1 cellular context compared by ENCODE assay signal in genomic region chr19:14091086-14091884, GRCh38.
TF ChIP-seq lines count a peak whose summit lies in the region.

No MANE protein-coding gene starts in this region.

TF ChIP-seq in K562, 482 proteins besides CTCF, POLR2A, EP300 and RAD21 (continued from another document and continues in another):
- TF ChIP-seq ZBTB2 (IDR thresholded peaks at IDR 0.05) (peak; percentile 67; the same call in 1 of the 2 replicates), MYNN (IDR thresholded peaks at IDR 0.05) (no peak), MYNN (CRISPR knock-in tag; IDR thresholded peaks at IDR 0.05) (no peak), RFX5 (IDR thresholded peaks at IDR 0.05; ENCODE audit: low read depth, low read length) (no peak), KLF16 (IDR thresholded peaks at IDR 0.05) (no peak), SAFB (IDR thresholded peaks at IDR 0.05; ENCODE audit: borderline replicate concordance, low read depth, low read length) (no peak), PRDM10 (IDR thresholded peaks at IDR 0.05; ENCODE audit: partially characterized antibody) (no peak), CTCFL (IDR thresholded peaks at IDR 0.05; ENCODE audit: borderline replicate concordance, insufficient read depth, low read depth, low read length, poor library complexity, severe bottlenecking) (peak; percentile 15), ERF (CRISPR knock-in tag; IDR thresholded peaks at IDR 0.05) (0 out of 2 replicates have a peak, but pooled peaks have one; percentile 61), ZNF449 (CRISPR knock-in tag; IDR thresholded peaks at IDR 0.05) (no peak), SNIP1 (IDR thresholded peaks at IDR 0.05; ENCODE audit: low read depth) (no peak), PKNOX1 (IDR thresholded peaks at IDR 0.05) (no peak), PTTG1 (tag; IDR thresholded peaks at IDR 0.05; ENCODE audit: low read depth) (no peak), PHB2 (IDR thresholded peaks at IDR 0.05; ENCODE audit: low read depth) (no peak), TAF7 (tag; IDR thresholded peaks at IDR 0.05) (no peak)
- TF ChIP-seq, protein P1, sequence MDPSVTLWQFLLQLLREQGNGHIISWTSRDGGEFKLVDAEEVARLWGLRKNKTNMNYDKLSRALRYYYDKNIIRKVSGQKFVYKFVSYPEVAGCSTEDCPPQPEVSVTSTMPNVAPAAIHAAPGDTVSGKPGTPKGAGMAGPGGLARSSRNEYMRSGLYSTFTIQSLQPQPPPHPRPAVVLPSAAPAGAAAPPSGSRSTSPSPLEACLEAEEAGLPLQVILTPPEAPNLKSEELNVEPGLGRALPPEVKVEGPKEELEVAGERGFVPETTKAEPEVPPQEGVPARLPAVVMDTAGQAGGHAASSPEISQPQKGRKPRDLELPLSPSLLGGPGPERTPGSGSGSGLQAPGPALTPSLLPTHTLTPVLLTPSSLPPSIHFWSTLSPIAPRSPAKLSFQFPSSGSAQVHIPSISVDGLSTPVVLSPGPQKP (CRISPR knock-in tag; IDR thresholded peaks at IDR 0.05) = no peak
- TF ChIP-seq, protein P2, sequence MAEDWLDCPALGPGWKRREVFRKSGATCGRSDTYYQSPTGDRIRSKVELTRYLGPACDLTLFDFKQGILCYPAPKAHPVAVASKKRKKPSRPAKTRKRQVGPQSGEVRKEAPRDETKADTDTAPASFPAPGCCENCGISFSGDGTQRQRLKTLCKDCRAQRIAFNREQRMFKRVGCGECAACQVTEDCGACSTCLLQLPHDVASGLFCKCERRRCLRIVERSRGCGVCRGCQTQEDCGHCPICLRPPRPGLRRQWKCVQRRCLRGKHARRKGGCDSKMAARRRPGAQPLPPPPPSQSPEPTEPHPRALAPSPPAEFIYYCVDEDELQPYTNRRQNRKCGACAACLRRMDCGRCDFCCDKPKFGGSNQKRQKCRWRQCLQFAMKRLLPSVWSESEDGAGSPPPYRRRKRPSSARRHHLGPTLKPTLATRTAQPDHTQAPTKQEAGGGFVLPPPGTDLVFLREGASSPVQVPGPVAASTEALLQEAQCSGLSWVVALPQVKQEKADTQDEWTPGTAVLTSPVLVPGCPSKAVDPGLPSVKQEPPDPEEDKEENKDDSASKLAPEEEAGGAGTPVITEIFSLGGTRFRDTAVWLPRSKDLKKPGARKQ (CRISPR knock-in tag; IDR thresholded peaks at IDR 0.05) = no peak
- TF ChIP-seq, protein P3, sequence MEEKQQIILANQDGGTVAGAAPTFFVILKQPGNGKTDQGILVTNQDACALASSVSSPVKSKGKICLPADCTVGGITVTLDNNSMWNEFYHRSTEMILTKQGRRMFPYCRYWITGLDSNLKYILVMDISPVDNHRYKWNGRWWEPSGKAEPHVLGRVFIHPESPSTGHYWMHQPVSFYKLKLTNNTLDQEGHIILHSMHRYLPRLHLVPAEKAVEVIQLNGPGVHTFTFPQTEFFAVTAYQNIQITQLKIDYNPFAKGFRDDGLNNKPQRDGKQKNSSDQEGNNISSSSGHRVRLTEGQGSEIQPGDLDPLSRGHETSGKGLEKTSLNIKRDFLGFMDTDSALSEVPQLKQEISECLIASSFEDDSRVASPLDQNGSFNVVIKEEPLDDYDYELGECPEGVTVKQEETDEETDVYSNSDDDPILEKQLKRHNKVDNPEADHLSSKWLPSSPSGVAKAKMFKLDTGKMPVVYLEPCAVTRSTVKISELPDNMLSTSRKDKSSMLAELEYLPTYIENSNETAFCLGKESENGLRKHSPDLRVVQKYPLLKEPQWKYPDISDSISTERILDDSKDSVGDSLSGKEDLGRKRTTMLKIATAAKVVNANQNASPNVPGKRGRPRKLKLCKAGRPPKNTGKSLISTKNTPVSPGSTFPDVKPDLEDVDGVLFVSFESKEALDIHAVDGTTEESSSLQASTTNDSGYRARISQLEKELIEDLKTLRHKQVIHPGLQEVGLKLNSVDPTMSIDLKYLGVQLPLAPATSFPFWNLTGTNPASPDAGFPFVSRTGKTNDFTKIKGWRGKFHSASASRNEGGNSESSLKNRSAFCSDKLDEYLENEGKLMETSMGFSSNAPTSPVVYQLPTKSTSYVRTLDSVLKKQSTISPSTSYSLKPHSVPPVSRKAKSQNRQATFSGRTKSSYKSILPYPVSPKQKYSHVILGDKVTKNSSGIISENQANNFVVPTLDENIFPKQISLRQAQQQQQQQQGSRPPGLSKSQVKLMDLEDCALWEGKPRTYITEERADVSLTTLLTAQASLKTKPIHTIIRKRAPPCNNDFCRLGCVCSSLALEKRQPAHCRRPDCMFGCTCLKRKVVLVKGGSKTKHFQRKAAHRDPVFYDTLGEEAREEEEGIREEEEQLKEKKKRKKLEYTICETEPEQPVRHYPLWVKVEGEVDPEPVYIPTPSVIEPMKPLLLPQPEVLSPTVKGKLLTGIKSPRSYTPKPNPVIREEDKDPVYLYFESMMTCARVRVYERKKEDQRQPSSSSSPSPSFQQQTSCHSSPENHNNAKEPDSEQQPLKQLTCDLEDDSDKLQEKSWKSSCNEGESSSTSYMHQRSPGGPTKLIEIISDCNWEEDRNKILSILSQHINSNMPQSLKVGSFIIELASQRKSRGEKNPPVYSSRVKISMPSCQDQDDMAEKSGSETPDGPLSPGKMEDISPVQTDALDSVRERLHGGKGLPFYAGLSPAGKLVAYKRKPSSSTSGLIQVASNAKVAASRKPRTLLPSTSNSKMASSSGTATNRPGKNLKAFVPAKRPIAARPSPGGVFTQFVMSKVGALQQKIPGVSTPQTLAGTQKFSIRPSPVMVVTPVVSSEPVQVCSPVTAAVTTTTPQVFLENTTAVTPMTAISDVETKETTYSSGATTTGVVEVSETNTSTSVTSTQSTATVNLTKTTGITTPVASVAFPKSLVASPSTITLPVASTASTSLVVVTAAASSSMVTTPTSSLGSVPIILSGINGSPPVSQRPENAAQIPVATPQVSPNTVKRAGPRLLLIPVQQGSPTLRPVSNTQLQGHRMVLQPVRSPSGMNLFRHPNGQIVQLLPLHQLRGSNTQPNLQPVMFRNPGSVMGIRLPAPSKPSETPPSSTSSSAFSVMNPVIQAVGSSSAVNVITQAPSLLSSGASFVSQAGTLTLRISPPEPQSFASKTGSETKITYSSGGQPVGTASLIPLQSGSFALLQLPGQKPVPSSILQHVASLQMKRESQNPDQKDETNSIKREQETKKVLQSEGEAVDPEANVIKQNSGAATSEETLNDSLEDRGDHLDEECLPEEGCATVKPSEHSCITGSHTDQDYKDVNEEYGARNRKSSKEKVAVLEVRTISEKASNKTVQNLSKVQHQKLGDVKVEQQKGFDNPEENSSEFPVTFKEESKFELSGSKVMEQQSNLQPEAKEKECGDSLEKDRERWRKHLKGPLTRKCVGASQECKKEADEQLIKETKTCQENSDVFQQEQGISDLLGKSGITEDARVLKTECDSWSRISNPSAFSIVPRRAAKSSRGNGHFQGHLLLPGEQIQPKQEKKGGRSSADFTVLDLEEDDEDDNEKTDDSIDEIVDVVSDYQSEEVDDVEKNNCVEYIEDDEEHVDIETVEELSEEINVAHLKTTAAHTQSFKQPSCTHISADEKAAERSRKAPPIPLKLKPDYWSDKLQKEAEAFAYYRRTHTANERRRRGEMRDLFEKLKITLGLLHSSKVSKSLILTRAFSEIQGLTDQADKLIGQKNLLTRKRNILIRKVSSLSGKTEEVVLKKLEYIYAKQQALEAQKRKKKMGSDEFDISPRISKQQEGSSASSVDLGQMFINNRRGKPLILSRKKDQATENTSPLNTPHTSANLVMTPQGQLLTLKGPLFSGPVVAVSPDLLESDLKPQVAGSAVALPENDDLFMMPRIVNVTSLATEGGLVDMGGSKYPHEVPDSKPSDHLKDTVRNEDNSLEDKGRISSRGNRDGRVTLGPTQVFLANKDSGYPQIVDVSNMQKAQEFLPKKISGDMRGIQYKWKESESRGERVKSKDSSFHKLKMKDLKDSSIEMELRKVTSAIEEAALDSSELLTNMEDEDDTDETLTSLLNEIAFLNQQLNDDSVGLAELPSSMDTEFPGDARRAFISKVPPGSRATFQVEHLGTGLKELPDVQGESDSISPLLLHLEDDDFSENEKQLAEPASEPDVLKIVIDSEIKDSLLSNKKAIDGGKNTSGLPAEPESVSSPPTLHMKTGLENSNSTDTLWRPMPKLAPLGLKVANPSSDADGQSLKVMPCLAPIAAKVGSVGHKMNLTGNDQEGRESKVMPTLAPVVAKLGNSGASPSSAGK (IDR thresholded peaks at IDR 0.05) = no peak
- TF ChIP-seq, protein P4, sequence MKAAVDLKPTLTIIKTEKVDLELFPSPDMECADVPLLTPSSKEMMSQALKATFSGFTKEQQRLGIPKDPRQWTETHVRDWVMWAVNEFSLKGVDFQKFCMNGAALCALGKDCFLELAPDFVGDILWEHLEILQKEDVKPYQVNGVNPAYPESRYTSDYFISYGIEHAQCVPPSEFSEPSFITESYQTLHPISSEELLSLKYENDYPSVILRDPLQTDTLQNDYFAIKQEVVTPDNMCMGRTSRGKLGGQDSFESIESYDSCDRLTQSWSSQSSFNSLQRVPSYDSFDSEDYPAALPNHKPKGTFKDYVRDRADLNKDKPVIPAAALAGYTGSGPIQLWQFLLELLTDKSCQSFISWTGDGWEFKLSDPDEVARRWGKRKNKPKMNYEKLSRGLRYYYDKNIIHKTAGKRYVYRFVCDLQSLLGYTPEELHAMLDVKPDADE (conservative IDR thresholded peaks at IDR 0.05; ENCODE audit: control insufficient read depth, low read depth, low read length) = 0 out of 2 replicates have a peak, but pooled peaks have one; percentile 30
